Comparison of ENCODE assay signal across 8 cellular contexts in genomic region chrX:149830192-149830873, GRCh38. TPM values are rescaled to one million over a fixed set of nuclear protein-coding genes. Genes with fewer than 3 reads are reported as not detected.
DNase-seq lines count a peak whose midpoint lies in the region; ATAC-seq and TF ChIP-seq lines count a peak whose summit lies in the region.

No MANE protein-coding gene starts in this region.

- in situ Hi-C loops in transverse colon (cut with MboI; ENCODE audit: low pct_ligation_motif_present in 1 of 4, low pct_unique_long_range_greater_than_20kb in 1 of 4, low sequenced_read_pairs in 3 of 4): no loop called here

- H3K4me1 ChIP-seq in ascending aorta (no peaks in the 10 kb centered on the region), transverse colon (no peaks in the 10 kb centered on the region), colonic mucosa (no peaks in the 10 kb centered on the region)

- DNase-seq in activated CD8-positive, alpha-beta memory T cell treated with anti-CD3 and anti-CD28 coated beads, Interleukin-2, amount 10 ng/mL, durations not matched to agents 7 days and 5 days: peak; percentile 61
- no peak for DNase-seq in activated CD8-positive, alpha-beta memory T cell treated with anti-CD3 and anti-CD28 coated beads, Interleukin-2, amount 50 U/mL, for 4 hours
- DNase-seq in ascending aorta (ENCODE audit: low spot score in 2 of 2): no peak
- peak; percentile 34 for DNase-seq in kidney glomerular epithelial cell (lab: John Stamatoyannopoulos, UW)
- no peak for DNase-seq in transverse colon
- DNase-seq in colonic mucosa: no peak

- TF ChIP-seq CTCF in ascending aorta (IDR thresholded peaks at IDR 0.05) (no peak), transverse colon (IDR thresholded peaks at IDR 0.05) (no peak), colonic mucosa (IDR thresholded peaks at IDR 0.05) (no peak)

- no peak overlapping the region for H3K9ac ChIP-seq in colonic mucosa (ENCODE audit: low read depth in 2 of 2, low read length in 2 of 2)

- intact Hi-C loops in ascending aorta (cut with DNase I) (no loop called here), transverse colon (cut with DNase I; ENCODE audit: low total_unique reads) (no loop called here), colonic mucosa (cut with DNase I) (no loop called here)

- WGBS in transverse colon (ENCODE audit: low coverage in 1 of 2), 2 donors: 31 to 38% methylated on average over 13 to 18 of the region's 18 CpGs

- no peaks in the 10 kb centered on the region for H3K9me3 Mint-ChIP-seq in activated CD8-positive, alpha-beta memory T cell treated with anti-CD3 and anti-CD28 coated beads, Interleukin-2, amount 10 ng/mL, durations not matched to agents 7 days and 5 days (ENCODE audit: low read depth)

- H3K4me3 ChIP-seq in ascending aorta (peak overlapping the region; percentile 35 to 51), transverse colon (peak overlapping the region in 3 of 4 donors; percentile 4 to 13 (median 11)), colonic mucosa (no peak overlapping the region)

- H3K4me1 Mint-ChIP-seq in activated CD8-positive, alpha-beta memory T cell treated with anti-CD3 and anti-CD28 coated beads, Interleukin-2, amount 10 ng/mL, durations not matched to agents 7 days and 5 days: peaks cover 44% of the 10 kb centered on the region

- H3K27ac Mint-ChIP-seq in activated CD8-positive, alpha-beta memory T cell treated with anti-CD3 and anti-CD28 coated beads, Interleukin-2, amount 10 ng/mL, durations not matched to agents 7 days and 5 days: peak overlapping the region; percentile 96

- CTCF ChIA-PET in activated CD8-positive, alpha-beta memory T cell treated with anti-CD3 and anti-CD28 coated beads, Interleukin-2, amount 10 ng/mL, durations not matched to agents 7 days and 5 days (lab: Charles Lee): interaction anchor here (0.7 to 1.1 kb wide), 2 partner anchors 27 to 1371 kb away, joined by 3 read pairs; no protein-coding TSS in a partner anchor

- H3K4me3 Mint-ChIP-seq in activated CD8-positive, alpha-beta memory T cell treated with anti-CD3 and anti-CD28 coated beads, Interleukin-2, amount 10 ng/mL, durations not matched to agents 7 days and 5 days: peak overlapping the region; percentile 80

- H3K36me3 Mint-ChIP-seq in activated CD8-positive, alpha-beta memory T cell treated with anti-CD3 and anti-CD28 coated beads, Interleukin-2, amount 10 ng/mL, durations not matched to agents 7 days and 5 days: peaks cover 2% of the 10 kb centered on the region

- ATAC-seq in activated CD8-positive, alpha-beta memory T cell treated with anti-CD3 and anti-CD28 coated beads, Interleukin-2, amount 10 ng/mL, durations not matched to agents 7 days and 5 days: peak; percentile 80
- peak; percentile 57 for ATAC-seq in HG03571 (IDR thresholded peaks at IDR 0.05; ENCODE audit: unreplicated experiment)
- no peak for ATAC-seq in GM18517 (IDR thresholded peaks at IDR 0.05; ENCODE audit: unreplicated experiment)

- TF ChIP-seq EP300 in transverse colon (IDR thresholded peaks at IDR 0.05; ENCODE audit: low read depth): no peak

- no peaks in the 10 kb centered on the region for H3K27me3 Mint-ChIP-seq in activated CD8-positive, alpha-beta memory T cell treated with anti-CD3 and anti-CD28 coated beads, Interleukin-2, amount 10 ng/mL, durations not matched to agents 7 days and 5 days

- H3K27ac ChIP-seq in ascending aorta (peak overlapping the region in 1 of 2 donors; percentile 22), transverse colon (peak overlapping the region in 2 of 4 donors; percentile 21 to 31), colonic mucosa (no peak overlapping the region)

- H3K27me3 ChIP-seq in ascending aorta (no peaks in the 10 kb centered on the region), transverse colon (no peaks in the 10 kb centered on the region), colonic mucosa (no peaks in the 10 kb centered on the region)

- H3K9me3 ChIP-seq in ascending aorta (no peaks in the 10 kb centered on the region), transverse colon (no peaks in the 10 kb centered on the region), colonic mucosa (no peaks in the 10 kb centered on the region)

- H3K36me3 ChIP-seq in ascending aorta (no peaks in the 10 kb centered on the region), transverse colon (no peaks in the 10 kb centered on the region), colonic mucosa (no peaks in the 10 kb centered on the region)

- no peak for TF ChIP-seq POLR2A in transverse colon (IDR thresholded peaks at IDR 0.05)

RNA-seq across cellular contexts. Expression of gene MAGEA9, which starts 48.6 kb away (rescaled TPM):
- not detected for total RNA-seq in activated CD8-positive, alpha-beta memory T cell treated with anti-CD3 and anti-CD28 coated beads, Interleukin-2, amount 10 ng/mL, durations not matched to agents 7 days and 5 days
- total RNA-seq in ascending aorta: not detected
- not detected for total RNA-seq in transverse colon
- total RNA-seq in colonic mucosa: not detected

RNA-seq across cellular contexts. Expression of gene MAGEA8, which starts 50.6 kb away (rescaled TPM):
- total RNA-seq in activated CD8-positive, alpha-beta memory T cell treated with anti-CD3 and anti-CD28 coated beads, Interleukin-2, amount 10 ng/mL, durations not matched to agents 7 days and 5 days: not detected
- not detected for total RNA-seq in ascending aorta
- total RNA-seq in transverse colon: not detected
- total RNA-seq in colonic mucosa: not detected

RNA-seq across cellular contexts. Expression of gene HSFX1, which starts 56.5 kb away (rescaled TPM):
- total RNA-seq in activated CD8-positive, alpha-beta memory T cell treated with anti-CD3 and anti-CD28 coated beads, Interleukin-2, amount 10 ng/mL, durations not matched to agents 7 days and 5 days: under 1 TPM; 0.61 to 0.80 TPM
- total RNA-seq in ascending aorta (21.7 TPM), transverse colon (1 to 10 TPM; 1.3 to 7.9 (median 1.8) TPM), colonic mucosa (1 to 10 TPM in 1 of 2 donors, under 1 TPM in 1; 0.74 to 2.0 TPM)

Comparison
In these comparisons a context has a peak if more than half of its experiments do, and no peak if none do; other contexts are left out.
1. DNase-seq: peak in activated CD8-positive, alpha-beta memory T cell treated with anti-CD3 and anti-CD28 coated beads, Interleukin-2, amount 10 ng/mL, durations not matched to agents 7 days and 5 days (single experiment) and kidney glomerular epithelial cell (single experiment); none in activated CD8-positive, alpha-beta memory T cell treated with anti-CD3 and anti-CD28 coated beads, Interleukin-2, amount 50 U/mL, for 4 hours (single experiment), ascending aorta (0 of 2), transverse colon (single experiment) and colonic mucosa (single experiment).